In the genomic region with DNA sequence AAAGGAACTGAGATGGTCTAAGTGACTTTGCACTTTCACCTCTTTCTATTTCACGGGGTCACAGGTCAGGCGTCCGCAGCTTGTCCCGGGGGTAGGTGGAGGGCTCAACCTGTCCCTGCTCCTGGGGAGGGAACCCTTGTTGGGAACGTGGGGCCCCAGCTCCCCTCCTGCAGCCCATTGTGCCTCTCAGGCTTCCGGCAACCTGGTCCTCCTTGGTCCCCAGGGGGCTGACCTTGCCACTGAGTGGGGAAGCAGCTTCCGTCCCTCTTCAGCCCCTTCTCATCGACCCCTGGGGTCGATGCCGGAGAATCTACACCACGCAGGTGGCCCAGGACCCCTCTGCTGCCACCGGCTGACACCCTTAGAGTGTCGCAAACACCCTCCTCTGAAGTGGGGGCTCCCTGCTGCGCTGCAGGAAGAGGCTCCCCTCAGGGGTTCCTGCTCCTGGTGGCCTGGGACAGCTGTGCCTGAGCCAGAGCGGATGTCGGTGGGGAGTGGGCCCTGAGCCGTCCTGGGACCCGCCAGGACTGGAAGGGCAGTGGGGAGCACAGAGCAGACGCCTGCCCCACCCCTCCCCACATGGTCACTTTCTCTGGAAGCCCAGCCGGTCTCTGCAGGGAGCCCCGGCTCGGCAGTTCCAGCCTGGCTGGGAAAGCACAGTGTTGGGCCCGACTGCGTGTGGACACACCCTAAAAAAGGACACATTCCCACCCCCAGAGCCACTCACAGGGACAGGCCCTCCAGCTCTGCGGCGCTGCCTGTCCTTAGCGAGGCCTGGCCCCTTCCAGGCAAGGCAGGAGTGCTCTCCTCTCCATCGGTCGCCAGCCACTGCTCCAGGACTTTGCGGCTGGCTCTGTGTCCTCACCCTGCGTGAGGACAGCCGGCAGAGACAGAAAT, we compare ENCODE assay signal across 14 cellular contexts.
"Had no signal": no experiment of that assay in that cellular context is flagged by ENCODE, and none has a peak within 500 bp of the region (broad histone marks: within the 10 kb centered on the region; RNA-seq: fewer than 3 reads in every experiment).

No MANE protein-coding gene starts in this region.

- H3K27ac ChIP-seq: ascending aorta, gastroesophageal sphincter, neutrophil, sigmoid colon had no signal

- H3K4me3 ChIP-seq: ascending aorta, gastroesophageal sphincter, sigmoid colon had no signal

- DNase-seq: activated CD4-positive, alpha-beta T cell treated with anti-CD3 and anti-CD28 coated beads for 36 hours; activated CD4-positive, alpha-beta T cell treated with anti-CD3 and anti-CD28 coated beads, Interleukin-2, amount 50 U/mL, for 48 hours; activated naive CD4-positive, alpha-beta T cell treated with anti-CD3 and anti-CD28 coated beads, Interleukin-2, amount 10 ng/mL, durations not matched to agents 7 days and 5 days; activated naive CD8-positive, alpha-beta T cell treated with anti-CD3 and anti-CD28 coated beads, Interleukin-2, amount 50 U/mL, for 24 hours; activated T-cell treated with anti-CD3 and anti-CD28 coated beads, Interleukin-2, amount 50 U/mL, for 24 hours; cerebellar nuclear complex; effector CD4-positive, alpha-beta T cell; immature natural killer cell; naive thymus-derived CD8-positive, alpha-beta T cell; sigmoid colon; stimulated activated CD4-positive, alpha-beta T cell treated with anti-CD3 and anti-CD28 coated beads, Interleukin-4, amount 100 ng/mL, for 24 hours had no signal

- H3K9me3 ChIP-seq: ascending aorta, gastroesophageal sphincter, neutrophil, sigmoid colon had no signal

- H3K27me3 ChIP-seq: ascending aorta, neutrophil had no signal

- H3K4me1 ChIP-seq: ascending aorta, gastroesophageal sphincter, sigmoid colon had no signal

- H3K36me3 ChIP-seq: ascending aorta, gastroesophageal sphincter, neutrophil, sigmoid colon had no signal
